9 cellular contexts compared by ENCODE assay signal in genomic region chr1:91827094-91828006, GRCh38. TPM values are rescaled to one million over a fixed set of nuclear protein-coding genes. Genes with fewer than 3 reads are reported as not detected.
DNase-seq lines count a peak whose midpoint lies in the region; ATAC-seq and TF ChIP-seq lines count a peak whose summit lies in the region.
"Had no signal": no experiment of that assay in that cellular context is flagged by ENCODE, and none has a peak within 500 bp of the region (broad histone marks: within the 10 kb centered on the region; RNA-seq: fewer than 3 reads in every experiment).

No MANE protein-coding gene starts in this region.

- TF ChIP-seq CTCF in epithelial cell of proximal tubule (conservative IDR thresholded peaks at IDR 0.05; ENCODE audit: low read depth, low read length) (no peak), lung (IDR thresholded peaks at IDR 0.05; ENCODE audit: control extremely low read depth, extremely low read depth) (no peak), tibial artery (IDR thresholded peaks at IDR 0.05) (no peak)

- H3K4me1 ChIP-seq in lung (ENCODE audit: control insufficient read depth in 2 of 2, insufficient read depth in 2 of 2, low read length in 2 of 2) (peaks cover 14 to 20% of the 10 kb centered on the region in 2 donors), tibial artery (peaks cover 0 to 23% (median 11%) of the 10 kb centered on the region in 4 donors)

- peak; percentile 63 for ATAC-seq in lung (ENCODE audit: insufficient read depth, low FRiP score)
- no peak for ATAC-seq in HG03442 (IDR thresholded peaks at IDR 0.05; ENCODE audit: unreplicated experiment)

- H3K36me3 ChIP-seq in lung (ENCODE audit: control insufficient read depth in 2 of 2, insufficient read depth in 2 of 2, low read length in 2 of 2) (no peaks in the 10 kb centered on the region), tibial artery (no peaks in the 10 kb centered on the region)

- H3K27ac ChIP-seq in lung (ENCODE audit: low read depth in 1 of 2, low read length in 1 of 2) (peak overlapping the region; percentile 6 to 89), tibial artery (no peak overlapping the region)

- DNase-seq in stimulated activated CD4-positive, alpha-beta T cell treated with anti-CD3 and anti-CD28 coated beads, Interleukin-4, amount 100 ng/mL, for 24 hours = peak; percentile 13
- no peak for DNase-seq in stimulated activated CD4-positive, alpha-beta T cell treated with anti-CD3 and anti-CD28 coated beads, Interleukin-4, amount 100 ng/mL, for 1 hour
- DNase-seq in epithelial cell of proximal tubule (ENCODE audit: low read depth) (peak; percentile 90), lung (ENCODE audit: low spot score) (no peak), MV-4-11 (lab: John Stamatoyannopoulos, UW) (no peak), tibial artery (no peak)
- no peak for DNase-seq in stimulated activated CD4-positive, alpha-beta T cell treated with anti-CD3 and anti-CD28 coated beads, Interleukin-4, amount 100 ng/mL, for 4 hours
- DNase-seq: SHP77 had no signal

- H3K9me3 ChIP-seq in lung (ENCODE audit: control insufficient read depth in 2 of 2, insufficient read depth in 1 of 2, low read length in 1 of 2) (no peaks in the 10 kb centered on the region), tibial artery (no peaks in the 10 kb centered on the region)

- WGBS in lung, 2 donors = 64 to 79% methylated on average over 15 of the region's 15 CpGs

- H3K4me3 ChIP-seq in epithelial cell of proximal tubule (ENCODE audit: low read depth, low read length) = peak overlapping the region; percentile 45
- H3K4me3 ChIP-seq in lung = no peak overlapping the region
- no peak overlapping the region for H3K4me3 ChIP-seq in tibial artery

- intact Hi-C loops in tibial artery (cut with DNase I; ENCODE audit: low total_unique reads) = no loop called here

- H3K27me3 ChIP-seq in lung (ENCODE audit: control insufficient read depth, insufficient read depth) (no peaks in the 10 kb centered on the region), tibial artery (no peaks in the 10 kb centered on the region)

RNA-seq across cellular contexts. Expression of gene TGFBR3, which starts 58.6 kb away (rescaled TPM):
- total RNA-seq in epithelial cell of proximal tubule (3.8 and 6.9 TPM in 2 replicates), lung (10 to 100 TPM; 39.3 to 99.6 TPM)
- polyA plus RNA-seq in lung = 10 to 100 TPM; 13.1 to 13.8 TPM

Comparison
In these comparisons a context has a peak if more than half of its experiments do, and no peak if none do; other contexts are left out.
1. DNase-seq: peak in stimulated activated CD4-positive, alpha-beta T cell treated with anti-CD3 and anti-CD28 coated beads, Interleukin-4, amount 100 ng/mL, for 24 hours (single experiment) and epithelial cell of proximal tubule (single experiment); none in stimulated activated CD4-positive, alpha-beta T cell treated with anti-CD3 and anti-CD28 coated beads, Interleukin-4, amount 100 ng/mL, for 1 hour (single experiment), lung (single experiment), MV-4-11 (single experiment), tibial artery (0 of 2) and stimulated activated CD4-positive, alpha-beta T cell treated with anti-CD3 and anti-CD28 coated beads, Interleukin-4, amount 100 ng/mL, for 4 hours (0 of 2).
2. H3K27ac ChIP-seq: peak in lung (2 of 2); none in tibial artery (0 of 2).